In the genomic region with DNA sequence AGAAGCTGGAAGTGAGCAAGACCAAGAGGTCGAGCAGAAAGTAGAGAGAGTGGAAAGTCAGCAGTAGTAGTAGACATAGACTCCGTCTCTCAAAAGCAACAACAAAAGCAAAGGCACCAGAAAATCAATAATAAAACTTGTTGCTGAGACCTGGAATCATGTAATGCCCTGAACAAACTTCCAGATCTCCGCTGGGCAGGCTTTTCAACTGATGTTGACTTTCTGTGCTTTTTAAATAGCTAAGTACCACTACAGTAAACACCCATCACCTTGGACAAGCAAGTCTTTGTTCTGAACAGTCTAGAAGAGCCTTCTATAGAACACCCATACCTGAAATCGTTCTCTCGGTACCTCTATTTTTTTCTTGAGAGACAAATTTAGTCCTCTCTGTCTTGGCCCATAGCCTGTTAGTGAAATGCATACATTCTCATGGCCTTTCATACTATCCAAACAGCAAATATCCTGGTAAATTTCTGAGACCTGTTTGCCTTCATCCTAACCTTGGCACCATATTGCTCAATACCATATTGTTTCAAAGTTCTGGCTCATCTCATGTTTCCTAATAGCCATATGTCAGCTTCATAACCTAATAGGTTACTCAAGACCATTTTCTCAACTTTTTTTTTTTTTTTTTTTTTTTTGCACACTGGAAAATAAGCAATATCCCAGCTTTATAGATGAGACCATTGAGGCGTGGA, we compare ENCODE assay signal across 28 cellular contexts.
A peak's percentile ranks its signal among the peaks of the same experiment; 100 is the strongest.
DNase-seq lines count a peak whose midpoint lies in the region; ATAC-seq and TF ChIP-seq lines count a peak whose summit lies in the region.
"Had no signal": no experiment of that assay in that cellular context is flagged by ENCODE, and none has a peak within 500 bp of the region (broad histone marks: within the 10 kb centered on the region; RNA-seq: fewer than 3 reads in every experiment).

No MANE protein-coding gene starts in this region.

- H3K36me3 ChIP-seq in breast epithelium (no peaks in the 10 kb centered on the region), BE2C (no peaks in the 10 kb centered on the region)
- H3K36me3 ChIP-seq: gastroesophageal sphincter, HAP-1 had no signal

- H3K9me3 Mint-ChIP-seq in MCF 10A (ENCODE audit: unreplicated experiment) = peaks cover 7% of the 10 kb centered on the region
- H3K9me3 Mint-ChIP-seq: activated CD4-positive, alpha-beta memory T cell treated with anti-CD3 and anti-CD28 coated beads for 36 hours; mesothelial cell of epicardium; natural killer cell; T-cell had no signal

- H3K4me3 Mint-ChIP-seq in MCF 10A (ENCODE audit: unreplicated experiment) = no peak overlapping the region
- H3K4me3 Mint-ChIP-seq: activated CD4-positive, alpha-beta memory T cell treated with anti-CD3 and anti-CD28 coated beads for 36 hours; activated naive CD8-positive, alpha-beta T cell treated with anti-CD3 and anti-CD28 coated beads, Interleukin-2, amount 10 ng/mL, durations not matched to agents 7 days and 5 days; mesothelial cell of epicardium; natural killer cell; T-cell had no signal

- H3K9me3 ChIP-seq in breast epithelium (no peaks in the 10 kb centered on the region), BE2C (no peaks in the 10 kb centered on the region)
- H3K9me3 ChIP-seq: gastroesophageal sphincter, HAP-1, testis had no signal

- CTCF ChIA-PET in MCF 10A (lab: Yijun Ruan, JAX) = interaction anchor here (0.6 to 2.6 kb wide), 8 partner anchors 8 to 467 kb away, joined by 3 to 15 read pairs (median 4); no protein-coding TSS in a partner anchor

- intact Hi-C loops in MCF 10A (cut with micrococcal nuclease) (no loop called here), breast epithelium (cut with DNase I; ENCODE audit: low total_unique reads) (no loop called here)

- TF ChIP-seq CTCF in MCF 10A (IDR thresholded peaks at IDR 0.05; ENCODE audit: unreplicated experiment) (no peak), breast epithelium (IDR thresholded peaks at IDR 0.05) (no peak), fibroblast of mammary gland (conservative IDR thresholded peaks at IDR 0.05; ENCODE audit: control insufficient read depth, insufficient read depth, low read depth, low read length) (no peak), BE2C (IDR thresholded peaks at IDR 0.05; ENCODE audit: low read depth, low read length) (no peak)

- no peak for ATAC-seq in HG02852 (IDR thresholded peaks at IDR 0.05; ENCODE audit: unreplicated experiment)
- ATAC-seq: activated CD4-positive, CD25-positive, alpha-beta regulatory T cell treated with anti-CD3 and anti-CD28 coated beads, Interleukin-2, amount 50 U/mL, for 24 hours; gastroesophageal sphincter; natural killer cell; PC-3; right cardiac atrium; T-cell had no signal

- BruUV-seq in MCF 10A (replicated peaks; lab: Mats Ljungman, UMichigan) = no TSS peak

- no peak for TF ChIP-seq POLR2A in breast epithelium (IDR thresholded peaks at IDR 0.05)

- DNase-seq in MCF 10A (ENCODE audit: unreplicated experiment) (peak; percentile 66), breast epithelium (ENCODE audit: low spot score in 2 of 2) (no peak), NCI-H345 treated with DMSO at 0.1 percent for 48 hours (lab: John Stamatoyannopoulos, UW; ENCODE audit: unreplicated experiment) (peak; percentile 13), fibroblast of mammary gland (ENCODE audit: low read depth) (peak; percentile 46), BE2C (no peak), SIG-M5 (lab: John Stamatoyannopoulos, UW) (no peak)
- DNase-seq: activated CD4-positive, alpha-beta memory T cell treated with anti-CD3 and anti-CD28 coated beads for 36 hours; activated effector memory CD4-positive, alpha-beta T cell treated with Interleukin-2 at 50 U/mL for 16 hours; activated naive CD8-positive, alpha-beta T cell treated with anti-CD3 and anti-CD28 coated beads, Interleukin-2, amount 10 ng/mL, durations not matched to agents 7 days and 5 days; effector CD4-positive, alpha-beta T cell; erythroblast; hypothalamus; natural killer cell; NCI-H1436; NCI-H82; PC-3; right cardiac atrium; Right ventricle myocardium superior; stimulated activated CD4-positive, alpha-beta T cell treated with anti-CD3 and anti-CD28 coated beads, Interleukin-12 subunit alpha, Interleukin-12 subunit beta, amount 100 ng/mL, for 4 hours; stimulated activated naive CD4-positive, alpha-beta T cell treated with Interleukin-2 at 50 U/mL for 16 hours; T-cell; testis had no signal

- no peaks in the 10 kb centered on the region for H3K36me3 Mint-ChIP-seq in MCF 10A (ENCODE audit: insufficient read depth, unreplicated experiment)
- H3K36me3 Mint-ChIP-seq: activated CD4-positive, alpha-beta memory T cell treated with anti-CD3 and anti-CD28 coated beads for 36 hours; CD14-positive monocyte; mesothelial cell of epicardium; natural killer cell; T-cell had no signal

- peaks cover 14% of the 10 kb centered on the region for H3K4me1 Mint-ChIP-seq in MCF 10A (ENCODE audit: insufficient read depth, unreplicated experiment)
- H3K4me1 Mint-ChIP-seq: activated naive CD8-positive, alpha-beta T cell treated with anti-CD3 and anti-CD28 coated beads, Interleukin-2, amount 10 ng/mL, durations not matched to agents 7 days and 5 days; T-cell had no signal

- H3K27me3 ChIP-seq in breast epithelium (no peaks in the 10 kb centered on the region), BE2C (no peaks in the 10 kb centered on the region)
- H3K27me3 ChIP-seq: gastroesophageal sphincter, testis had no signal

- H3K27ac Mint-ChIP-seq in MCF 10A (ENCODE audit: low read depth, unreplicated experiment) = no peak overlapping the region
- H3K27ac Mint-ChIP-seq: activated CD4-positive, alpha-beta memory T cell treated with anti-CD3 and anti-CD28 coated beads for 36 hours; activated naive CD8-positive, alpha-beta T cell treated with anti-CD3 and anti-CD28 coated beads, Interleukin-2, amount 10 ng/mL, durations not matched to agents 7 days and 5 days; mesothelial cell of epicardium; natural killer cell; T-cell had no signal

- H3K4me1 ChIP-seq in breast epithelium (no peaks in the 10 kb centered on the region), BE2C (no peaks in the 10 kb centered on the region)
- H3K4me1 ChIP-seq: gastroesophageal sphincter, HAP-1, testis had no signal

- H3K27me3 Mint-ChIP-seq in MCF 10A (ENCODE audit: insufficient read depth, unreplicated experiment) = no peaks in the 10 kb centered on the region
- H3K27me3 Mint-ChIP-seq: activated CD4-positive, alpha-beta memory T cell treated with anti-CD3 and anti-CD28 coated beads for 36 hours had no signal

- no peak overlapping the region for H3K27ac ChIP-seq in breast epithelium
- H3K27ac ChIP-seq: gastroesophageal sphincter, testis had no signal

- no peak overlapping the region for H3K4me3 ChIP-seq in breast epithelium
- no peak overlapping the region for H3K4me3 ChIP-seq in fibroblast of mammary gland (ENCODE audit: control insufficient read depth, low read depth, low read length)
- no peak overlapping the region for H3K4me3 ChIP-seq in BE2C (ENCODE audit: low read depth, low read length)
- H3K4me3 ChIP-seq: gastroesophageal sphincter, HAP-1, testis had no signal

- POLR2A ChIA-PET in MCF 10A (lab: Yijun Ruan, JAX) = interaction anchor here (0.8 to 2.3 kb wide), 6 partner anchors 8 to 199 kb away, joined by 3 to 7 read pairs (median 4); no protein-coding TSS in a partner anchor

Comparison
In these comparisons a context has a peak if more than half of its experiments do, and no peak if none do; other contexts are left out.
1. DNase-seq: peak in MCF 10A (single experiment), NCI-H345 treated with DMSO at 0.1 percent for 48 hours (single experiment) and fibroblast of mammary gland (single experiment); none in breast epithelium (0 of 2), BE2C (single experiment) and SIG-M5 (single experiment).